8 cellular contexts compared by ENCODE assay signal in genomic region chr19:639251-640155, GRCh38.
A peak's percentile ranks its signal among the peaks of the same experiment; 100 is the strongest.
DNase-seq lines count a peak whose midpoint lies in the region; ATAC-seq and TF ChIP-seq lines count a peak whose summit lies in the region.

TSS of gene FGF22 (plus strand) at chr19:639879. CDS start at chr19:639926, 47 bp downstream.

- H3K4me1 Mint-ChIP-seq in effector memory CD8-positive, alpha-beta T cell (ENCODE audit: low read depth in 2 of 2), result peaks cover 10% of the 10 kb centered on the region in 2 donors
- H3K4me1 Mint-ChIP-seq in memory B cell, result peaks cover 22% of the 10 kb centered on the region

- peak; percentile 83 for DNase-seq in NCI-H748 (lab: John Stamatoyannopoulos, UW; ENCODE audit: unreplicated experiment)
- DNase-seq in activated CD8-positive, alpha-beta memory T cell treated with anti-CD3 and anti-CD28 coated beads for 4 hours (ENCODE audit: low read depth in 2 of 2), result peak; percentile 90 to 92
- DNase-seq in effector memory CD8-positive, alpha-beta T cell, result peak; percentile 90 to 92 (median 91)
- DNase-seq in memory B cell (ENCODE audit: low spot score in 2 of 2), result peak; percentile 83 to 89
- peak; percentile 84 to 94 (median 93) for DNase-seq in stimulated activated CD4-positive, alpha-beta T cell treated with anti-CD3 and anti-CD28 coated beads, TNF-alpha, amount 100 ng/mL, for 24 hours (ENCODE audit: low read depth in 3 of 3)

- H3K9me3 Mint-ChIP-seq in effector memory CD8-positive, alpha-beta T cell, result no peaks in the 10 kb centered on the region
- no peaks in the 10 kb centered on the region for H3K9me3 Mint-ChIP-seq in memory B cell

- H3K36me3 Mint-ChIP-seq in effector memory CD8-positive, alpha-beta T cell (ENCODE audit: insufficient read depth), result peaks cover 26% of the 10 kb centered on the region
- H3K36me3 Mint-ChIP-seq in memory B cell, result no peaks in the 10 kb centered on the region

- peak within 1 kb of the TSS; percentile 46 for H3K4me3 ChIP-seq in GM12875 (ENCODE audit: low read depth, low read length)

- ATAC-seq in HG03175 (IDR thresholded peaks at IDR 0.05; ENCODE audit: unreplicated experiment), result peak; percentile 71
- ATAC-seq in effector memory CD8-positive, alpha-beta T cell (replicated peaks), result peak; percentile 88
- peak; percentile 81 for ATAC-seq in memory B cell (ENCODE audit: low read depth)
- no peak for ATAC-seq in HG02884 (IDR thresholded peaks at IDR 0.05; ENCODE audit: unreplicated experiment)

- H3K27me3 Mint-ChIP-seq in effector memory CD8-positive, alpha-beta T cell, result no peaks in the 10 kb centered on the region
- H3K27me3 Mint-ChIP-seq in memory B cell, result no peaks in the 10 kb centered on the region

- peak within 1 kb of the TSS; percentile 91 to 99 for H3K27ac Mint-ChIP-seq in effector memory CD8-positive, alpha-beta T cell
- H3K27ac Mint-ChIP-seq in memory B cell, result peak within 1 kb of the TSS; percentile 93

- H3K4me3 Mint-ChIP-seq in effector memory CD8-positive, alpha-beta T cell, result peak within 1 kb of the TSS; percentile 80 to 87
- H3K4me3 Mint-ChIP-seq in memory B cell, result peak within 1 kb of the TSS; percentile 89

- no peak for TF ChIP-seq CTCF in GM12875 (IDR thresholded peaks at IDR 0.05; ENCODE audit: borderline replicate concordance, insufficient read depth, low read depth, low read length)
